ENCODE assay signal across 28 cellular contexts in genomic region chr6:44856495-44856878, GRCh38.
DNase-seq lines count a peak whose midpoint lies in the region; ATAC-seq and TF ChIP-seq lines count a peak whose summit lies in the region.
"Had no signal": no experiment of that assay in that cellular context is flagged by ENCODE, and none has a peak within 500 bp of the region (broad histone marks: within the 10 kb centered on the region; RNA-seq: fewer than 3 reads in every experiment).

No MANE protein-coding gene starts in this region.

- H3K4me1 Mint-ChIP-seq in immature natural killer cell, result no peaks in the 10 kb centered on the region
- H3K4me1 Mint-ChIP-seq: activated CD4-positive, alpha-beta T cell treated with anti-CD3 and anti-CD28 coated beads, Interleukin-2, amount 10 ng/mL, durations not matched to agents 7 days and 5 days; B cell; WTC11 had no signal

- H3K36me3 ChIP-seq in Loucy (ENCODE audit: insufficient read depth, low read length), result no peaks in the 10 kb centered on the region
- H3K36me3 ChIP-seq in skeletal muscle satellite cell (ENCODE audit: insufficient read depth, low read length), result no peaks in the 10 kb centered on the region
- H3K36me3 ChIP-seq: brain microvascular endothelial cell, heart right ventricle, right lobe of liver, suprapubic skin had no signal

- no peak overlapping the region for H3K27ac Mint-ChIP-seq in immature natural killer cell
- H3K27ac Mint-ChIP-seq: activated CD4-positive, alpha-beta T cell treated with anti-CD3 and anti-CD28 coated beads, Interleukin-2, amount 10 ng/mL, durations not matched to agents 7 days and 5 days; activated naive CD8-positive, alpha-beta T cell treated with anti-CD3 and anti-CD28 coated beads, Interleukin-2, amount 50 U/mL, for 24 hours; B cell; WTC11 had no signal

- H3K4me3 ChIP-seq in Loucy (ENCODE audit: low read length, poor library complexity, severe bottlenecking) (no peak overlapping the region), fibroblast of mammary gland (ENCODE audit: control insufficient read depth, low read depth, low read length) (no peak overlapping the region), skeletal muscle satellite cell (ENCODE audit: low read length) (no peak overlapping the region)
- H3K4me3 ChIP-seq: heart right ventricle, right lobe of liver, suprapubic skin had no signal

- peak in 2 of 3 experiments; percentile 18 to 30 for DNase-seq in NCI-H1417 (lab: John Stamatoyannopoulos, UW)
- no peak for DNase-seq in NCI-H1417 treated with DMSO at 0.1 percent for 48 hours (lab: John Stamatoyannopoulos, UW)
- DNase-seq in fibroblast of mammary gland (ENCODE audit: low read depth), result peak; percentile 28
- no peak for DNase-seq in immature natural killer cell
- DNase-seq: activated CD4-positive, alpha-beta T cell treated with anti-CD3 and anti-CD28 coated beads, Interleukin-2, amount 10 ng/mL, durations not matched to agents 7 days and 5 days; activated gamma-delta T cell treated with Interleukin-2 at 50 U/mL for 16 hours; activated naive CD8-positive, alpha-beta T cell treated with anti-CD3 and anti-CD28 coated beads, Interleukin-2, amount 50 U/mL, for 24 hours; activated T-cell treated with anti-CD3 and anti-CD28 coated beads, Interleukin-2, amount 50 U/mL, for 4 hours; heart right ventricle; Kasumi-1; left cardiac atrium; mammary epithelial cell; NCI-H1694 treated with DMSO at 0.1 percent for 48 hours; NCI-H2171 treated with DMSO at 0.1 percent for 48 hours; NCI-H510A treated with DMSO at 0.1 percent for 48 hours; right lobe of liver; stimulated activated CD4-positive, alpha-beta T cell treated with anti-CD3 and anti-CD28 coated beads, Interleukin-15, amount 100 ng/mL, for 24 hours; stimulated activated naive CD4-positive, alpha-beta T cell; T1000 had no signal

- H3K9me3 ChIP-seq in Loucy (ENCODE audit: insufficient read depth, low read depth, low read length), result no peaks in the 10 kb centered on the region
- no peaks in the 10 kb centered on the region for H3K9me3 ChIP-seq in skeletal muscle satellite cell (replicated peaks; ENCODE audit: low read length)
- H3K9me3 ChIP-seq: heart right ventricle, right lobe of liver, suprapubic skin had no signal

- H3K9ac ChIP-seq in Loucy (ENCODE audit: low read depth, low read length, poor library complexity, severe bottlenecking) (no peak overlapping the region), skeletal muscle satellite cell (ENCODE audit: low read depth, low read length) (no peak overlapping the region)

- no peaks in the 10 kb centered on the region for H3K9me3 Mint-ChIP-seq in immature natural killer cell
- H3K9me3 Mint-ChIP-seq: activated naive CD8-positive, alpha-beta T cell treated with anti-CD3 and anti-CD28 coated beads, Interleukin-2, amount 50 U/mL, for 24 hours; activated T-cell treated with anti-CD3 and anti-CD28 coated beads, Interleukin-2, amount 50 U/mL, for 4 hours; WTC11 had no signal

- H3K4me2 ChIP-seq in Loucy (ENCODE audit: low read depth, low read length, poor library complexity, severe bottlenecking) (peak overlapping the region; percentile 28), skeletal muscle satellite cell (ENCODE audit: low read length) (peak overlapping the region; percentile 59)

- no peaks in the 10 kb centered on the region for H3K79me2 ChIP-seq in Loucy (ENCODE audit: insufficient read depth, low read length)

- H3K27me3 ChIP-seq in Loucy (ENCODE audit: insufficient read depth, low read length, poor library complexity, severe bottlenecking), result no peaks in the 10 kb centered on the region
- no peaks in the 10 kb centered on the region for H3K27me3 ChIP-seq in skeletal muscle satellite cell (ENCODE audit: control insufficient read depth, insufficient read depth, low read length)
- H3K27me3 ChIP-seq: brain microvascular endothelial cell, heart right ventricle, right lobe of liver, suprapubic skin had no signal

- ATAC-seq in HG02870 (IDR thresholded peaks at IDR 0.05; ENCODE audit: unreplicated experiment), result no peak
- no peak for ATAC-seq in HG03342 (IDR thresholded peaks at IDR 0.05; ENCODE audit: unreplicated experiment)
- ATAC-seq: activated naive CD8-positive, alpha-beta T cell treated with anti-CD3 and anti-CD28 coated beads, Interleukin-2, amount 50 U/mL, for 24 hours; activated T-cell treated with anti-CD3 and anti-CD28 coated beads, Interleukin-2, amount 50 U/mL, for 4 hours; HCT116; right lobe of liver; WTC11 had no signal

- peaks cover 0 to 1% (median 0%) of the 10 kb centered on the region in 3 donors for H3K27me3 Mint-ChIP-seq in immature natural killer cell (ENCODE audit: low read depth in 3 of 3)
- H3K27me3 Mint-ChIP-seq: activated CD4-positive, alpha-beta T cell treated with anti-CD3 and anti-CD28 coated beads, Interleukin-2, amount 10 ng/mL, durations not matched to agents 7 days and 5 days; activated naive CD8-positive, alpha-beta T cell treated with anti-CD3 and anti-CD28 coated beads, Interleukin-2, amount 50 U/mL, for 24 hours; B cell had no signal

- H3K4me1 ChIP-seq in Loucy (ENCODE audit: insufficient read depth, low read length, poor library complexity, severe bottlenecking) (peaks cover 26% of the 10 kb centered on the region), skeletal muscle satellite cell (ENCODE audit: control insufficient read depth, insufficient read depth, low read length) (peaks cover 14% of the 10 kb centered on the region)
- H3K4me1 ChIP-seq: right lobe of liver, suprapubic skin had no signal

- H3F3A ChIP-seq in Loucy (ENCODE audit: low read depth), result no peaks in the 10 kb centered on the region

- no peak overlapping the region for H3K4me3 Mint-ChIP-seq in immature natural killer cell
- H3K4me3 Mint-ChIP-seq: activated CD4-positive, alpha-beta T cell treated with anti-CD3 and anti-CD28 coated beads, Interleukin-2, amount 10 ng/mL, durations not matched to agents 7 days and 5 days; activated naive CD8-positive, alpha-beta T cell treated with anti-CD3 and anti-CD28 coated beads, Interleukin-2, amount 50 U/mL, for 24 hours; activated T-cell treated with anti-CD3 and anti-CD28 coated beads, Interleukin-2, amount 50 U/mL, for 4 hours; B cell; WTC11 had no signal

- H4K20me1 ChIP-seq in Loucy (ENCODE audit: insufficient read depth, low read length, poor library complexity, severe bottlenecking), result no peaks in the 10 kb centered on the region

- H3K36me3 Mint-ChIP-seq in immature natural killer cell, result no peaks in the 10 kb centered on the region
- H3K36me3 Mint-ChIP-seq: WTC11 had no signal

- no peak for TF ChIP-seq CTCF in Loucy (conservative IDR thresholded peaks at IDR 0.05; ENCODE audit: low read length)
- no peak for TF ChIP-seq CTCF in fibroblast of mammary gland (conservative IDR thresholded peaks at IDR 0.05; ENCODE audit: control insufficient read depth, insufficient read depth, low read depth, low read length)

- no peaks in the 10 kb centered on the region for H3K9me2 ChIP-seq in Loucy (replicated peaks; ENCODE audit: low read depth, low read length)

- no peak overlapping the region for H2AFZ ChIP-seq in Loucy (ENCODE audit: low read length)

Comparison
In these comparisons a context has a peak if more than half of its experiments do, and no peak if none do; other contexts are left out.
1. DNase-seq: peak in NCI-H1417 (2 of 3) and fibroblast of mammary gland (single experiment); none in NCI-H1417 treated with DMSO at 0.1 percent for 48 hours (single experiment) and immature natural killer cell (0 of 3).